8 cellular contexts compared by ENCODE assay signal in the genomic region with DNA sequence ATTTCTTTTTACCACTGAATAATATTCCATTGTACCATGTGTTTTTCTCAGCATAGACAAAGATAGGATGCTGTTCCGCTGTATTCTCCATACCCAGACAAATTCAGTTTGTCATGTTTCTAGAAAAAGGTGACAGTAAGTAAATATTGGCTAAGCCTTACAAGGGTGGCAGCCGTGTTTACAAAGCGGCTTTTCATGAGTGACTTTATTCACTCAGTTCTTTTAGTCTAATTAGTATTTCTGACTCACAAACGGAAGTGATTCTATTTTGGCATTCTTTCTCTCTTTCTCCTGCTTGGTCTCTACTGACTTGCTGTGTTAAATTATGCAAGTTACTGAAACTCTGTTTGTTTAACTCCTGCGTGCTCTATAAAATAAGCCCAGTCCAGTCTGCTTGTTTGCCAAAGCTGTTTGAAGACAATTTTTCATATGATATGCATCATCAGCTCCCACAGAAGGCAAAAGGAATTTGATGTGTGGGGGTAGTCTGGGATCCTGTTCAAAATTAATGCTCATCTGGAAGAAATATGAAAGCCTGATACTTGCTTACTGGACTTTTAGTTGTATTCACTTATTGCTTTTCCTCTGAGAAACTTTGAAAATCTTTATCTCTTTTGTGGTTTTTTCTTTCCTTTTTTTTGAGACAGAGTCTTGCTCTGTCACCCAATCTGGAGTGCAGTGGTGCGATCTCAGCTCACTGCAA. TPM values are rescaled to one million over a fixed set of nuclear protein-coding genes. Genes with fewer than 3 reads are reported as not detected.
A peak's percentile ranks its signal among the peaks of the same experiment; 100 is the strongest.
DNase-seq lines count a peak whose midpoint lies in the region; ATAC-seq and TF ChIP-seq lines count a peak whose summit lies in the region.

No MANE protein-coding gene starts in this region.

- no peak overlapping the region for H3K4me3 ChIP-seq in retinal pigment epithelial cell (ENCODE audit: low read length)

- TF ChIP-seq CTCF in retinal pigment epithelial cell (conservative IDR thresholded peaks at IDR 0.05; ENCODE audit: low read depth, low read length) (no peak), type B pancreatic cell (conservative IDR thresholded peaks at IDR 0.05) (no peak)

- peaks cover 13% of the 10 kb centered on the region for H3K4me1 Mint-ChIP-seq in type B pancreatic cell (ENCODE audit: unreplicated experiment)
- peaks cover 12 to 24% (median 20%) of the 10 kb centered on the region in 3 donors for H3K4me1 Mint-ChIP-seq in T-cell

- H3K9me3 Mint-ChIP-seq in type B pancreatic cell = no peaks in the 10 kb centered on the region
- H3K9me3 Mint-ChIP-seq in T-cell = peaks cover 0 to 5% (median 3%) of the 10 kb centered on the region in 3 donors

- CTCF ChIA-PET in T-cell (lab: Charles Lee) = interaction anchor here in 1 of 2 donors (0.8 kb wide), 1 partner anchor 26 kb away, joined by 3 read pairs; no protein-coding TSS in a partner anchor

- peak; percentile 51 for DNase-seq in HCEC 1CT
- peak; percentile 49 for DNase-seq in NCI-H510A treated with DMSO at 0.1 percent for 48 hours (lab: John Stamatoyannopoulos, UW)
- DNase-seq in dedifferentiated amniotic fluid mesenchymal stem cell (ENCODE audit: extremely low spot score) = peak; percentile 89
- peak; percentile 25 for DNase-seq in retinal pigment epithelial cell (ENCODE audit: low read depth)
- no peak for DNase-seq in type B pancreatic cell (ENCODE audit: extremely low spot score, unreplicated experiment)
- no peak for DNase-seq in T-cell

- peaks cover 35% of the 10 kb centered on the region for H3K27me3 Mint-ChIP-seq in type B pancreatic cell
- H3K27me3 Mint-ChIP-seq in T-cell = peaks cover 29 to 37% of the 10 kb centered on the region in 2 donors

- POLR2A ChIA-PET in T-cell (lab: Charles Lee) = interaction anchor here in 1 of 2 donors (0.7 kb wide), 1 partner anchor 12 kb away, joined by 5 read pairs; no protein-coding TSS in a partner anchor

- H3K4me3 Mint-ChIP-seq in type B pancreatic cell (no peak overlapping the region), T-cell (no peak overlapping the region)

- ATAC-seq in HG03196 (IDR thresholded peaks at IDR 0.05; ENCODE audit: unreplicated experiment) = no peak
- no peak for ATAC-seq in GM21367 (IDR thresholded peaks at IDR 0.05; ENCODE audit: unreplicated experiment)
- ATAC-seq in T-cell (replicated peaks in 1 of 4) = no peak

- no peak overlapping the region for H3K27ac Mint-ChIP-seq in type B pancreatic cell
- H3K27ac Mint-ChIP-seq in T-cell = no peak overlapping the region

- no peaks in the 10 kb centered on the region for H3K36me3 Mint-ChIP-seq in type B pancreatic cell
- H3K36me3 Mint-ChIP-seq in T-cell = no peaks in the 10 kb centered on the region

RNA-seq across cellular contexts. Expression of a gene that starts 2.3 kb away (rescaled TPM):
- total RNA-seq in type B pancreatic cell (ENCODE audit: low replicate concordance) (0.81 and 3.5 TPM in 2 replicates), T-cell (1 to 10 TPM in 4 of 5 donors, under 1 TPM in 1; 0.96 to 3.1 (median 2.2) TPM)

RNA-seq across cellular contexts. Expression of a gene that starts 38.9 kb away (rescaled TPM):
- total RNA-seq in type B pancreatic cell (ENCODE audit: low replicate concordance) (35.6 and 59.8 TPM in 2 replicates), T-cell (10 to 100 TPM; 36.4 to 50.5 (median 40.6) TPM)

RNA-seq across cellular contexts. Expression of a gene that starts 41.5 kb away (rescaled TPM):
- total RNA-seq in type B pancreatic cell (ENCODE audit: low replicate concordance) (0.24 TPM in 1 of 2 replicates, not detected in the other), T-cell (not detected)

Comparison
In these comparisons a context has a peak if more than half of its experiments do, and no peak if none do; other contexts are left out.
1. DNase-seq: peak in HCEC 1CT (single experiment), NCI-H510A treated with DMSO at 0.1 percent for 48 hours (single experiment), dedifferentiated amniotic fluid mesenchymal stem cell (single experiment) and retinal pigment epithelial cell (single experiment); none in type B pancreatic cell (single experiment) and T-cell (0 of 34).